Comparison of ENCODE assay signal across 9 cellular contexts in genomic region chr1:2583871-2584341, GRCh38. TPM values are rescaled to one million over a fixed set of nuclear protein-coding genes. Genes with fewer than 3 reads are reported as not detected.
DNase-seq lines count a peak whose midpoint lies in the region; ATAC-seq and TF ChIP-seq lines count a peak whose summit lies in the region.
"Had no signal": no experiment of that assay in that cellular context is flagged by ENCODE, and none has a peak within 500 bp of the region (broad histone marks: within the 10 kb centered on the region; RNA-seq: fewer than 3 reads in every experiment).

No MANE protein-coding gene starts in this region.

- peaks cover 0 to 22% of the 10 kb centered on the region in 2 donors for H3K4me1 ChIP-seq in breast epithelium
- peaks cover 11% of the 10 kb centered on the region for H3K4me1 ChIP-seq in mammary epithelial cell (ENCODE audit: insufficient read depth, low read length)
- H3K4me1 ChIP-seq in hepatocyte (ENCODE audit: insufficient read depth), result peaks cover 26% of the 10 kb centered on the region
- H3K4me1 ChIP-seq in transverse colon, result peaks cover 12 to 43% (median 31%) of the 10 kb centered on the region in 4 donors

- no peaks in the 10 kb centered on the region for H4K20me1 ChIP-seq in mammary epithelial cell (ENCODE audit: insufficient read depth, low read length)
- H4K20me1 ChIP-seq in hepatocyte (ENCODE audit: insufficient read depth, poor library complexity, severe bottlenecking), result no peaks in the 10 kb centered on the region

- H3K9ac ChIP-seq in mammary epithelial cell (ENCODE audit: insufficient read depth, low read length), result no peak overlapping the region

- H3K9me3 ChIP-seq in breast epithelium (no peaks in the 10 kb centered on the region), mammary epithelial cell (replicated peaks; ENCODE audit: insufficient read depth, low read length) (no peaks in the 10 kb centered on the region), hepatocyte (ENCODE audit: low read depth) (no peaks in the 10 kb centered on the region), transverse colon (no peaks in the 10 kb centered on the region)

- no peak overlapping the region for H3K4me2 ChIP-seq in mammary epithelial cell (ENCODE audit: insufficient read depth, low read depth, low read length)
- peak overlapping the region; percentile 53 for H3K4me2 ChIP-seq in hepatocyte

- TF ChIP-seq POLR2A in breast epithelium (IDR thresholded peaks at IDR 0.05), result no peak
- TF ChIP-seq POLR2A in transverse colon (IDR thresholded peaks at IDR 0.05), result no peak

- WGBS in mammary epithelial cell (ENCODE audit: low coverage, missing lambda C conversion rate), result 56% methylated on average over 12 of the region's 14 CpGs
- 70% methylated on average over 14 of the region's 14 CpGs for WGBS in hepatocyte (ENCODE audit: low lambda C conversion rate, missing lambda C conversion rate)
- WGBS in transverse colon (ENCODE audit: low coverage in 1 of 2), 2 donors, result 56 to 83% methylated on average over 1 to 13 of the region's 14 CpGs

- TF ChIP-seq EP300 in transverse colon (IDR thresholded peaks at IDR 0.05; ENCODE audit: low read depth), result no peak

- dilution Hi-C loops in mammary epithelial cell (cut with HindIII; ENCODE audit: low sequenced_read_pairs), result loop anchor here (5.0 to 10.0 kb wide), 4 partner anchors 57 to 429 kb away; partner anchors contain the start of genes FAAP20 and PANK4

- H3K27ac ChIP-seq in breast epithelium (peak overlapping the region; percentile 98), mammary epithelial cell (ENCODE audit: insufficient read depth, low read depth, low read length) (no peak overlapping the region), hepatocyte (peak overlapping the region; percentile 97), transverse colon (peak overlapping the region; percentile 99 to 100 (median 99))
- H3K27ac ChIP-seq: foreskin keratinocyte had no signal

- no peaks in the 10 kb centered on the region for H3K9me2 ChIP-seq in hepatocyte (replicated peaks; ENCODE audit: insufficient read depth)

- H3K79me2 ChIP-seq in mammary epithelial cell (ENCODE audit: insufficient read depth, low read length) (no peaks in the 10 kb centered on the region), hepatocyte (peaks cover 10% of the 10 kb centered on the region)

- no TSS peak for BruUV-seq in mammary epithelial cell (replicated peaks; lab: Mats Ljungman, UMichigan)

- intact Hi-C loops in breast epithelium (cut with DNase I; ENCODE audit: low total_unique reads), result no loop called here
- intact Hi-C loops in mammary epithelial cell (cut with micrococcal nuclease), result no loop called here
- intact Hi-C loops in transverse colon (cut with DNase I; ENCODE audit: low total_unique reads), result no loop called here

- CTCF ChIA-PET in mammary epithelial cell (lab: Charles Lee; ENCODE audit: low non-redundant PET), result interaction anchor here (0.6 kb wide), 1 partner anchor 1033 kb away, joined by 10 read pairs; no protein-coding TSS in a partner anchor

- H3K27me3 ChIP-seq in breast epithelium (no peaks in the 10 kb centered on the region), mammary epithelial cell (ENCODE audit: insufficient read depth, low read length) (no peaks in the 10 kb centered on the region), hepatocyte (no peaks in the 10 kb centered on the region), transverse colon (no peaks in the 10 kb centered on the region)
- H3K27me3 ChIP-seq: foreskin keratinocyte had no signal

- in situ Hi-C loops in mammary epithelial cell (cut with MboI; ENCODE audit: low sequenced_read_pairs in 2 of 2), result loop anchor here in 1 of 2 donors (25.0 kb wide), 1 partner anchor 853 kb away; no protein-coding TSS in a partner anchor
- in situ Hi-C loops in transverse colon (cut with MboI; ENCODE audit: low pct_ligation_motif_present in 1 of 4, low pct_unique_long_range_greater_than_20kb in 1 of 4, low sequenced_read_pairs in 3 of 4), result no loop called here

- H2AFZ ChIP-seq in mammary epithelial cell (ENCODE audit: low read depth, low read length) (no peak overlapping the region), hepatocyte (no peak overlapping the region)

- TF ChIP-seq CTCF in breast epithelium (IDR thresholded peaks at IDR 0.05) (no peak), mammary epithelial cell (conservative IDR thresholded peaks at IDR 0.05 in 1 of 2, IDR thresholded peaks at IDR 0.05 in 1 of 2; ENCODE audit: extremely low read depth in 1 of 2, insufficient read depth in 1 of 2, low read depth in 1 of 2, low read length in 2 of 2) (no peak), hepatocyte (IDR thresholded peaks at IDR 0.05; ENCODE audit: poor library complexity) (no peak), transverse colon (IDR thresholded peaks at IDR 0.05) (no peak)

- no peak for DNase-seq in breast epithelium (ENCODE audit: low spot score in 2 of 2)
- no peak for DNase-seq in mammary epithelial cell
- peak; percentile 25 for DNase-seq in T-helper 9 cell
- peak; percentile 20 for DNase-seq in hepatocyte (ENCODE audit: low spot score)
- peak; percentile 37 for DNase-seq in transverse colon
- DNase-seq in inferior parietal cortex (ENCODE audit: extremely low spot score), result no peak
- DNase-seq: foreskin keratinocyte had no signal

- ATAC-seq in HG03175 (IDR thresholded peaks at IDR 0.05; ENCODE audit: unreplicated experiment), result no peak
- ATAC-seq in GM21360 (IDR thresholded peaks at IDR 0.05; ENCODE audit: unreplicated experiment), result no peak
- ATAC-seq: foreskin keratinocyte had no signal

- H3K4me3 ChIP-seq in breast epithelium (no peak overlapping the region), mammary epithelial cell (replicated peaks in 1 of 3; ENCODE audit: insufficient read depth in 1 of 3, low read depth in 2 of 3, low read length in 3 of 3) (no peak overlapping the region), hepatocyte (no peak overlapping the region), transverse colon (no peak overlapping the region)

- H3K36me3 ChIP-seq in breast epithelium, result no peaks in the 10 kb centered on the region
- H3K36me3 ChIP-seq in mammary epithelial cell (ENCODE audit: insufficient read depth, low read length), result no peaks in the 10 kb centered on the region
- H3K36me3 ChIP-seq in hepatocyte (replicated peaks; ENCODE audit: insufficient read depth, low read depth), result no peaks in the 10 kb centered on the region
- H3K36me3 ChIP-seq in transverse colon, result no peaks in the 10 kb centered on the region

RNA-seq across cellular contexts. Expression of gene PRXL2B, which starts 2.7 kb away (rescaled TPM):
- total RNA-seq in breast epithelium (10 to 100 TPM in 2 of 3 donors, 1 to 10 TPM in 1; 4.8 to 15.8 (median 14.4) TPM), mammary epithelial cell (10 to 100 TPM; 15.7 to 29.1 TPM), hepatocyte (21.4 and 36.7 TPM in 2 replicates), transverse colon (100 to 1,000 TPM in 1 of 4 donors, 10 to 100 TPM in 3; 33.7 to 101 (median 50.1) TPM)
- polyA plus RNA-seq in mammary epithelial cell (26.3 TPM), hepatocyte (39.6 and 41.4 TPM in 2 replicates)
- 3.5 TPM for polyA minus RNA-seq in mammary epithelial cell

RNA-seq across cellular contexts. Expression of gene TNFRSF14, which starts 27.7 kb away (rescaled TPM):
- total RNA-seq in breast epithelium, result 10 to 100 TPM; 55.8 to 75.8 (median 67.8) TPM
- 10 to 100 TPM; 12.9 to 19.0 TPM for total RNA-seq in mammary epithelial cell
- polyA plus RNA-seq in mammary epithelial cell, result 19.6 TPM
- 11.4 TPM for polyA minus RNA-seq in mammary epithelial cell
- total RNA-seq in hepatocyte, result 2.7 and 6.1 TPM in 2 replicates
- polyA plus RNA-seq in hepatocyte, result 5.3 and 5.4 TPM in 2 replicates
- 100 to 1,000 TPM; 178 to 758 (median 278) TPM for total RNA-seq in transverse colon

RNA-seq across cellular contexts. Expression of gene MMEL1, which starts 48.9 kb away (rescaled TPM):
- total RNA-seq in breast epithelium (10 to 100 TPM in 1 of 3 donors, 1 to 10 TPM in 1, not detected in 1; 9.2 to 12.7 TPM), mammary epithelial cell (not detected), hepatocyte (0.32 and 0.93 TPM in 2 replicates), transverse colon (10 to 100 TPM in 3 of 4 donors, not detected in 1; 10.5 to 16.7 (median 12.4) TPM)
- polyA plus RNA-seq in mammary epithelial cell (not detected), hepatocyte (1.8 TPM in 1 of 2 replicates, not detected in the other)
- polyA minus RNA-seq in mammary epithelial cell, result not detected
- total RNA-seq: foreskin keratinocyte had no signal

RNA-seq across cellular contexts. Expression of gene HES5, which starts 53.8 kb away (rescaled TPM):
- total RNA-seq in breast epithelium (not detected), mammary epithelial cell (not detected), hepatocyte (not detected in 2 replicates), transverse colon (1 to 10 TPM in 1 of 4 donors, under 1 TPM in 1, not detected in 2; 0.64 to 1.1 TPM)
- polyA plus RNA-seq in mammary epithelial cell (not detected), hepatocyte (1.0 TPM in 2 replicates)
- polyA minus RNA-seq in mammary epithelial cell, result not detected

RNA-seq across cellular contexts. Expression of gene PANK4, which starts 57.5 kb away (rescaled TPM):
- total RNA-seq in breast epithelium, result 10 to 100 TPM; 16.5 to 32.8 (median 31.3) TPM
- total RNA-seq in mammary epithelial cell, result 10 to 100 TPM; 14.2 to 28.5 TPM
- 14.9 TPM for polyA plus RNA-seq in mammary epithelial cell
- polyA minus RNA-seq in mammary epithelial cell, result 4.1 TPM
- 18.5 and 20.4 TPM in 2 replicates for total RNA-seq in hepatocyte
- 21.3 and 21.5 TPM in 2 replicates for polyA plus RNA-seq in hepatocyte
- 10 to 100 TPM; 41.1 to 58.3 (median 47.3) TPM for total RNA-seq in transverse colon

Comparison
In these comparisons a context has a peak if more than half of its experiments do, and no peak if none do; other contexts are left out.
1. DNase-seq: peak in T-helper 9 cell (single experiment), hepatocyte (single experiment) and transverse colon (single experiment); none in breast epithelium (0 of 2), mammary epithelial cell (single experiment) and inferior parietal cortex (single experiment).